ENCODE assay signal across 16 cellular contexts in genomic region chrX:1093586-1094538, GRCh38.
DNase-seq lines count a peak whose midpoint lies in the region; ATAC-seq and TF ChIP-seq lines count a peak whose summit lies in the region.
"Had no signal": no experiment of that assay in that cellular context is flagged by ENCODE, and none has a peak within 500 bp of the region (broad histone marks: within the 10 kb centered on the region; RNA-seq: fewer than 3 reads in every experiment).

No MANE protein-coding gene starts in this region.

- ATAC-seq in activated T-cell treated with anti-CD3 and anti-CD28 coated beads, Interleukin-2, amount 50 U/mL, for 72 hours (replicated peaks in 1 of 2): peak in 1 of 2 donors; percentile 21
- ATAC-seq in HG02588 (IDR thresholded peaks at IDR 0.05; ENCODE audit: unreplicated experiment): no peak
- ATAC-seq: Panc1 had no signal

- H3K4me3 Mint-ChIP-seq in activated naive CD4-positive, alpha-beta T cell treated with anti-CD3 and anti-CD28 coated beads for 36 hours: peak overlapping the region; percentile 67
- peak overlapping the region; percentile 75 to 76 for H3K4me3 Mint-ChIP-seq in activated T-cell treated with anti-CD3 and anti-CD28 coated beads, Interleukin-2, amount 50 U/mL, for 72 hours
- H3K4me3 Mint-ChIP-seq in glutamatergic neuron (ENCODE audit: unreplicated experiment): peak overlapping the region; percentile 67

- DNase-seq in activated naive CD4-positive, alpha-beta T cell treated with anti-CD3 and anti-CD28 coated beads for 36 hours: no peak
- DNase-seq in activated naive CD4-positive, alpha-beta T cell (lab: John Stamatoyannopoulos, UW): no peak
- DNase-seq in activated T-cell treated with anti-CD3 and anti-CD28 coated beads, Interleukin-2, amount 50 U/mL, for 72 hours: no peak
- DNase-seq in glutamatergic neuron: no peak
- no peak for DNase-seq in NCI-H2227 treated with DMSO at 0.1 percent for 48 hours (lab: John Stamatoyannopoulos, UW)
- no peak for DNase-seq in globus pallidus (ENCODE audit: low spot score)
- DNase-seq in SKM-1 (lab: John Stamatoyannopoulos, UW; ENCODE audit: unreplicated experiment): no peak
- DNase-seq: anterior cingulate cortex, HFFc6, hippocampal formation, NCI-H1048, NCI-H2029 treated with DMSO at 0.1 percent for 48 hours, nucleus accumbens, substantia nigra had no signal

- no peaks in the 10 kb centered on the region for H3K36me3 Mint-ChIP-seq in activated naive CD4-positive, alpha-beta T cell treated with anti-CD3 and anti-CD28 coated beads for 36 hours (ENCODE audit: low read depth)
- peaks cover 6 to 8% of the 10 kb centered on the region in 2 donors for H3K36me3 Mint-ChIP-seq in activated T-cell treated with anti-CD3 and anti-CD28 coated beads, Interleukin-2, amount 50 U/mL, for 72 hours (ENCODE audit: insufficient read depth in 2 of 2)
- no peaks in the 10 kb centered on the region for H3K36me3 Mint-ChIP-seq in glutamatergic neuron (ENCODE audit: unreplicated experiment)

- peaks cover 13% of the 10 kb centered on the region for H3K9me3 Mint-ChIP-seq in activated naive CD4-positive, alpha-beta T cell treated with anti-CD3 and anti-CD28 coated beads for 36 hours
- peaks cover 2 to 5% of the 10 kb centered on the region in 2 donors for H3K9me3 Mint-ChIP-seq in activated T-cell treated with anti-CD3 and anti-CD28 coated beads, Interleukin-2, amount 50 U/mL, for 72 hours
- peaks cover 16% of the 10 kb centered on the region for H3K9me3 Mint-ChIP-seq in glutamatergic neuron (ENCODE audit: unreplicated experiment)

- peak overlapping the region; percentile 91 for H3K27ac Mint-ChIP-seq in activated naive CD4-positive, alpha-beta T cell treated with anti-CD3 and anti-CD28 coated beads for 36 hours
- peak overlapping the region; percentile 63 for H3K27ac Mint-ChIP-seq in activated T-cell treated with anti-CD3 and anti-CD28 coated beads, Interleukin-2, amount 50 U/mL, for 72 hours
- H3K27ac Mint-ChIP-seq in glutamatergic neuron (ENCODE audit: unreplicated experiment): peak overlapping the region; percentile 94
- H3K27ac Mint-ChIP-seq: HFFc6 had no signal

- H3K27me3 Mint-ChIP-seq in activated naive CD4-positive, alpha-beta T cell treated with anti-CD3 and anti-CD28 coated beads for 36 hours (ENCODE audit: low read depth): no peaks in the 10 kb centered on the region
- H3K27me3 Mint-ChIP-seq in activated T-cell treated with anti-CD3 and anti-CD28 coated beads, Interleukin-2, amount 50 U/mL, for 72 hours (ENCODE audit: low read depth): no peaks in the 10 kb centered on the region
- H3K27me3 Mint-ChIP-seq in glutamatergic neuron (ENCODE audit: unreplicated experiment): peaks cover 11% of the 10 kb centered on the region

- intact Hi-C loops in activated naive CD4-positive, alpha-beta T cell treated with anti-CD3 and anti-CD28 coated beads for 36 hours (cut with micrococcal nuclease): loop anchor here (2.0 kb wide), 1 partner anchor 17 kb away; no protein-coding TSS in a partner anchor

- TF ChIP-seq CTCF in glutamatergic neuron (IDR thresholded peaks at IDR 0.05; ENCODE audit: partially characterized antibody, unreplicated experiment): no peak

- CTCF ChIA-PET in activated naive CD4-positive, alpha-beta T cell treated with anti-CD3 and anti-CD28 coated beads for 36 hours (lab: Charles Lee): no interaction called here

- H3K4me1 Mint-ChIP-seq in activated naive CD4-positive, alpha-beta T cell treated with anti-CD3 and anti-CD28 coated beads for 36 hours (ENCODE audit: low read depth): peaks cover 13% of the 10 kb centered on the region
- H3K4me1 Mint-ChIP-seq in activated T-cell treated with anti-CD3 and anti-CD28 coated beads, Interleukin-2, amount 50 U/mL, for 72 hours (ENCODE audit: low read depth): peaks cover 5% of the 10 kb centered on the region
- H3K4me1 Mint-ChIP-seq in glutamatergic neuron (ENCODE audit: low read depth, unreplicated experiment): peaks cover 20% of the 10 kb centered on the region
